In the genomic region with DNA sequence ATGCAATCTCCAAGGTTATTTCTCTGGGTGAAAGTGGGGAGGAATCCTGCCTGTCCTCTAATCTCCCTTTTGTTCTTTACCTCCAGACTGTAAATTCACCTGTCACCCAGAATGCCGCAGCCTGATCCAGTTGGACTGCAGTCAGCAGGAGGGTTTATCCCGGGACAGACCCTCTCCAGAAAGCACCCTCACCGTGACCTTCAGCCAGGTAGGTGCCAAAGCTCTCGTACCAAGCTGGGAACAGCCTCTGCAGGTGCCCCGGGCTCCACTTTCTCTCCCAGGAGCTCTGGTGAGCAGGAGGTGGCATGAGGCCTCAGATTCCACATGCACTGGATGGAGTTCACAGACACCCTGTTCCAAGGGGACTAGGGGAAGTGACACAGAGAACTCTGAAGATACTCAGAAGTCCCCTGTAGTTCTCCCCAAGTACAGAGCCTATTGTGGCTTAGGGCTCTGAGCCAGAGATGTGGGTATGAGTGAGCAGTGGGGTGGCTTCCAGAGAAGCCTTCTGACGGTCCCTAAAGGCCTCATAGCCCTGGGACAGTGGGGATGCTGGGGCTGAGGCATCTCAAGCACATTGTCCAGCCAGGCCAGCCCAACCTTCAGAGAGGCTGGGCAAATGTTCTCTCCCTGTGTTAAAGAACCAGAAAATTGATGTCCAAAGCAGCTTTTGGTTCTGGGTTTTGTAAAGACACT, we compare ENCODE assay signal across 18 cellular contexts. TPM values are rescaled to one million over a fixed set of nuclear protein-coding genes. Genes with fewer than 3 reads are reported as not detected.
DNase-seq lines count a peak whose midpoint lies in the region; ATAC-seq, FAIRE-seq and TF ChIP-seq lines count a peak whose summit lies in the region.
"Had no signal": no experiment of that assay in that cellular context is flagged by ENCODE, and none has a peak within 500 bp of the region (broad histone marks: within the 10 kb centered on the region; RNA-seq: fewer than 3 reads in every experiment).

No MANE protein-coding gene starts in this region.

- TF ChIP-seq POLR2A in upper lobe of left lung (IDR thresholded peaks at IDR 0.05): no peak

- no peaks in the 10 kb centered on the region for H3K27me3 ChIP-seq in upper lobe of left lung

- H3K4me1 ChIP-seq in upper lobe of left lung (peaks cover 7 to 10% (median 9%) of the 10 kb centered on the region in 4 donors), kidney (ENCODE audit: control insufficient read depth in 1 of 2, insufficient read depth in 1 of 2, low read depth in 1 of 2, low read length in 2 of 2) (peaks cover 0 to 4% of the 10 kb centered on the region in 2 donors)
- H3K4me1 ChIP-seq: HAP-1 had no signal

- H3K4me3 Mint-ChIP-seq in activated CD4-positive, alpha-beta T cell treated with anti-CD3 and anti-CD28 coated beads for 36 hours: no peak overlapping the region
- no peak overlapping the region for H3K4me3 Mint-ChIP-seq in activated naive CD8-positive, alpha-beta T cell treated with anti-CD3 and anti-CD28 coated beads, Interleukin-2, amount 50 U/mL, for 24 hours
- H3K4me3 Mint-ChIP-seq in stimulated activated effector memory CD8-positive, alpha-beta T cell treated with anti-CD3 and anti-CD28 coated beads, Interleukin-12 subunit alpha, Interleukin-12 subunit beta, amount 100 ng/mL, for 72 hours: no peak overlapping the region

- FAIRE-seq in kidney (lab: Jason Lieb, UNC): no peak
- FAIRE-seq: GM12878, GM18507 had no signal

- WGBS in upper lobe of left lung, 2 donors: 70 to 78% methylated on average over 6 of the region's 6 CpGs

- no peaks in the 10 kb centered on the region for H3K27me3 Mint-ChIP-seq in activated CD4-positive, alpha-beta T cell treated with anti-CD3 and anti-CD28 coated beads for 36 hours
- no peaks in the 10 kb centered on the region for H3K27me3 Mint-ChIP-seq in activated naive CD8-positive, alpha-beta T cell treated with anti-CD3 and anti-CD28 coated beads, Interleukin-2, amount 50 U/mL, for 24 hours

- TF ChIP-seq EP300 in upper lobe of left lung (IDR thresholded peaks at IDR 0.05): no peak

- no peak overlapping the region for H3K9ac ChIP-seq in kidney (ENCODE audit: low read length in 2 of 2)

- H3K4me3 ChIP-seq in upper lobe of left lung: no peak overlapping the region
- H3K4me3 ChIP-seq in kidney (ENCODE audit: low read length in 2 of 2): no peak overlapping the region
- H3K4me3 ChIP-seq: GM12878, HAP-1 had no signal

- no peaks in the 10 kb centered on the region for H3K36me3 Mint-ChIP-seq in activated CD4-positive, alpha-beta T cell treated with anti-CD3 and anti-CD28 coated beads for 36 hours (ENCODE audit: low read depth)
- peaks cover 1% of the 10 kb centered on the region for H3K36me3 Mint-ChIP-seq in activated naive CD8-positive, alpha-beta T cell treated with anti-CD3 and anti-CD28 coated beads, Interleukin-2, amount 50 U/mL, for 24 hours (ENCODE audit: low read depth)
- H3K36me3 Mint-ChIP-seq in stimulated activated effector memory CD8-positive, alpha-beta T cell treated with anti-CD3 and anti-CD28 coated beads, Interleukin-12 subunit alpha, Interleukin-12 subunit beta, amount 100 ng/mL, for 72 hours: no peaks in the 10 kb centered on the region

- H3K27ac ChIP-seq in upper lobe of left lung (no peak overlapping the region), kidney (ENCODE audit: low read depth in 2 of 2, low read length in 2 of 2) (no peak overlapping the region)
- H3K27ac ChIP-seq: 22Rv1 had no signal

- TF ChIP-seq CTCF in upper lobe of left lung (IDR thresholded peaks at IDR 0.05): no peak
- TF ChIP-seq CTCF in kidney (IDR thresholded peaks at IDR 0.05; ENCODE audit: borderline replicate concordance, extremely low read depth, insufficient read depth): no peak

- H3K9me3 ChIP-seq in upper lobe of left lung: no peaks in the 10 kb centered on the region
- H3K9me3 ChIP-seq in kidney (ENCODE audit: control insufficient read depth in 1 of 2, low read length in 2 of 2): no peaks in the 10 kb centered on the region
- H3K9me3 ChIP-seq: HAP-1 had no signal

- no peak overlapping the region for H3K27ac Mint-ChIP-seq in activated CD4-positive, alpha-beta T cell treated with anti-CD3 and anti-CD28 coated beads for 36 hours
- no peak overlapping the region for H3K27ac Mint-ChIP-seq in activated naive CD8-positive, alpha-beta T cell treated with anti-CD3 and anti-CD28 coated beads, Interleukin-2, amount 50 U/mL, for 24 hours
- H3K27ac Mint-ChIP-seq in stimulated activated effector memory CD8-positive, alpha-beta T cell treated with anti-CD3 and anti-CD28 coated beads, Interleukin-12 subunit alpha, Interleukin-12 subunit beta, amount 100 ng/mL, for 72 hours: no peak overlapping the region

- intact Hi-C loops in activated CD4-positive, alpha-beta T cell treated with anti-CD3 and anti-CD28 coated beads for 36 hours (cut with DNase I, micrococcal nuclease): no loop called here
- intact Hi-C loops in kidney (cut with DNase I): no loop called here

- CTCF ChIA-PET in activated CD4-positive, alpha-beta T cell treated with anti-CD3 and anti-CD28 coated beads for 36 hours (lab: Charles Lee): interaction anchor here (1.2 to 3.2 kb wide), 3 partner anchors 45 to 127 kb away, joined by 5 to 13 read pairs (median 5); no protein-coding TSS in a partner anchor

- H3K36me3 ChIP-seq in upper lobe of left lung (peaks cover 0 to 3% (median 1%) of the 10 kb centered on the region in 4 donors), kidney (ENCODE audit: control insufficient read depth in 1 of 2, insufficient read depth in 2 of 2, low read length in 2 of 2) (no peaks in the 10 kb centered on the region)
- H3K36me3 ChIP-seq: HAP-1 had no signal

- peaks cover 9% of the 10 kb centered on the region for H3K4me1 Mint-ChIP-seq in activated CD4-positive, alpha-beta T cell treated with anti-CD3 and anti-CD28 coated beads for 36 hours
- peaks cover 13% of the 10 kb centered on the region for H3K4me1 Mint-ChIP-seq in activated naive CD8-positive, alpha-beta T cell treated with anti-CD3 and anti-CD28 coated beads, Interleukin-2, amount 50 U/mL, for 24 hours
- H3K4me1 Mint-ChIP-seq in stimulated activated effector memory CD8-positive, alpha-beta T cell treated with anti-CD3 and anti-CD28 coated beads, Interleukin-12 subunit alpha, Interleukin-12 subunit beta, amount 100 ng/mL, for 72 hours: peaks cover 8% of the 10 kb centered on the region

- ATAC-seq in activated CD4-positive, alpha-beta T cell treated with anti-CD3 and anti-CD28 coated beads for 36 hours: peak; percentile 93
- peak; percentile 33 for ATAC-seq in activated naive CD8-positive, alpha-beta T cell treated with anti-CD3 and anti-CD28 coated beads, Interleukin-2, amount 50 U/mL, for 24 hours
- peak; percentile 57 for ATAC-seq in stimulated activated effector memory CD8-positive, alpha-beta T cell treated with anti-CD3 and anti-CD28 coated beads, Interleukin-12 subunit alpha, Interleukin-12 subunit beta, amount 100 ng/mL, for 72 hours
- ATAC-seq in upper lobe of left lung (ENCODE audit: low FRiP score in 2 of 2): no peak
- ATAC-seq: GM12878 had no signal

- POLR2A ChIA-PET in activated CD4-positive, alpha-beta T cell treated with anti-CD3 and anti-CD28 coated beads for 36 hours (lab: Charles Lee): no interaction called here

- DNase-seq in activated CD4-positive, alpha-beta T cell treated with anti-CD3 and anti-CD28 coated beads for 36 hours: peak; percentile 41
- no peak for DNase-seq in activated CD4-positive, alpha-beta T cell treated with anti-CD3 and anti-CD28 coated beads for 1 hour
- DNase-seq in EH (ENCODE audit: low read depth): peak; percentile 14
- no peak for DNase-seq in activated naive CD8-positive, alpha-beta T cell treated with anti-CD3 and anti-CD28 coated beads, Interleukin-2, amount 50 U/mL, for 24 hours
- DNase-seq in stimulated activated effector memory CD8-positive, alpha-beta T cell treated with anti-CD3 and anti-CD28 coated beads, Interleukin-12 subunit alpha, Interleukin-12 subunit beta, amount 100 ng/mL, for 72 hours (ENCODE audit: low spot score in 2 of 2): no peak
- DNase-seq in upper lobe of left lung: no peak
- DNase-seq in NCI-H82 treated with DMSO at 0.1 percent for 48 hours (lab: John Stamatoyannopoulos, UW; ENCODE audit: unreplicated experiment): no peak
- no peak for DNase-seq in kidney
- DNase-seq: C1 segment of cervical spinal cord, DND-41, GDM1, NCI-H1436, NCI-H2029 treated with DMSO at 0.1 percent for 48 hours, NCI-H748 treated with DMSO at 0.1 percent for 48 hours had no signal

- H3K9me3 Mint-ChIP-seq in activated CD4-positive, alpha-beta T cell treated with anti-CD3 and anti-CD28 coated beads for 36 hours (ENCODE audit: low read depth): no peaks in the 10 kb centered on the region
- no peaks in the 10 kb centered on the region for H3K9me3 Mint-ChIP-seq in activated naive CD8-positive, alpha-beta T cell treated with anti-CD3 and anti-CD28 coated beads, Interleukin-2, amount 50 U/mL, for 24 hours
- no peaks in the 10 kb centered on the region for H3K9me3 Mint-ChIP-seq in stimulated activated effector memory CD8-positive, alpha-beta T cell treated with anti-CD3 and anti-CD28 coated beads, Interleukin-12 subunit alpha, Interleukin-12 subunit beta, amount 100 ng/mL, for 72 hours

RNA-seq across cellular contexts. Expression of a gene that starts 30.9 kb away (rescaled TPM):
- total RNA-seq in activated CD4-positive, alpha-beta T cell treated with anti-CD3 and anti-CD28 coated beads for 36 hours: 100 to 1,000 TPM; 223 to 239 TPM
- total RNA-seq in upper lobe of left lung (10 to 100 TPM; 47.2 to 61.1 (median 54.9) TPM), kidney (18.8 TPM)
- polyA plus RNA-seq in kidney (ENCODE audit: insufficient read depth, low read depth, low replicate concordance): 2.4 TPM

Comparison
In these comparisons a context has a peak if more than half of its experiments do, and no peak if none do; other contexts are left out.
1. DNase-seq: peak in activated CD4-positive, alpha-beta T cell treated with anti-CD3 and anti-CD28 coated beads for 36 hours (single experiment) and EH (single experiment); none in activated CD4-positive, alpha-beta T cell treated with anti-CD3 and anti-CD28 coated beads for 1 hour (single experiment), activated naive CD8-positive, alpha-beta T cell treated with anti-CD3 and anti-CD28 coated beads, Interleukin-2, amount 50 U/mL, for 24 hours (single experiment), stimulated activated effector memory CD8-positive, alpha-beta T cell treated with anti-CD3 and anti-CD28 coated beads, Interleukin-12 subunit alpha, Interleukin-12 subunit beta, amount 100 ng/mL, for 72 hours (0 of 2), upper lobe of left lung (0 of 2), NCI-H82 treated with DMSO at 0.1 percent for 48 hours (single experiment) and kidney (single experiment).
2. ATAC-seq: peak in activated CD4-positive, alpha-beta T cell treated with anti-CD3 and anti-CD28 coated beads for 36 hours (single experiment), activated naive CD8-positive, alpha-beta T cell treated with anti-CD3 and anti-CD28 coated beads, Interleukin-2, amount 50 U/mL, for 24 hours (single experiment) and stimulated activated effector memory CD8-positive, alpha-beta T cell treated with anti-CD3 and anti-CD28 coated beads, Interleukin-12 subunit alpha, Interleukin-12 subunit beta, amount 100 ng/mL, for 72 hours (single experiment); none in upper lobe of left lung (0 of 2).